ENCODE assay signal across 19 cellular contexts in the genomic region with DNA sequence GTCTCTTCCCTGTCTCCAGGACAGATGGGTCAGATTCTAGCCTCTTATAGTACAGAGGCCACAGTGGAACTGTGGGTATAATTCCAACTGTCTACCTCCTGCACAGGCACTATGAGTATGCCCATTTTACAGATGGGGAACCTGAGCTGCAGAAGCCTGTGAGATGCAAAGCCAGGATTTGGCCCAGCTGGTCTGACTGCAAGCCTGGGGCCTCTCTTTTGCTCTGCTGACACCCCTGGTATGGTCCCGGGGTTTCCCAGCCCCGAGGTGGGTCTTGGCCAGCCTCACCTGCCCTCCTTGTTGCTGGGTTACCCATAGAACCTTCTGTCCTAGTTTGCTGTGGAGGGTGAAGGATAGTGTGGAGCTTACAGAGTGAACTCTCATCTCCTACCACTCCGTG. TPM values are rescaled to one million over a fixed set of nuclear protein-coding genes. Genes with fewer than 3 reads are reported as not detected.
DNase-seq lines count a peak whose midpoint lies in the region; TF ChIP-seq lines count a peak whose summit lies in the region.
"Had no signal": no experiment of that assay in that cellular context is flagged by ENCODE, and none has a peak within 500 bp of the region (broad histone marks: within the 10 kb centered on the region; RNA-seq: fewer than 3 reads in every experiment).

No MANE protein-coding gene starts in this region.

- H3K9me3 ChIP-seq in Peyer's patch (no peaks in the 10 kb centered on the region), spleen (no peaks in the 10 kb centered on the region), vagina (no peaks in the 10 kb centered on the region)
- H3K9me3 ChIP-seq: esophagus muscularis mucosa, uterus had no signal

- intact Hi-C loops in spleen (cut with DNase I; ENCODE audit: low total_unique reads) = no loop called here
- intact Hi-C loops in vagina (cut with DNase I) = no loop called here

- H3K4me3 Mint-ChIP-seq in chondrocyte (ENCODE audit: unreplicated experiment) = no peak overlapping the region
- H3K4me3 Mint-ChIP-seq: activated CD4-positive, alpha-beta memory T cell treated with anti-CD3 and anti-CD28 coated beads for 36 hours; activated T-cell treated with anti-CD3 and anti-CD28 coated beads, Interleukin-2, amount 50 U/mL, for 4 hours; B cell; HFFc6; stimulated activated naive CD8-positive, alpha-beta T cell treated with anti-CD3 and anti-CD28 coated beads, Interleukin-15, amount 100 ng/mL, for 72 hours had no signal

- TF ChIP-seq POLR2A in Peyer's patch (IDR thresholded peaks at IDR 0.05) = no peak
- TF ChIP-seq POLR2A in spleen (IDR thresholded peaks at IDR 0.05) = no peak
- no peak for TF ChIP-seq POLR2A in vagina (IDR thresholded peaks at IDR 0.05)

- peaks cover 55% of the 10 kb centered on the region for H3K4me1 Mint-ChIP-seq in chondrocyte (ENCODE audit: low read depth)

- H3K36me3 ChIP-seq in Peyer's patch = no peaks in the 10 kb centered on the region
- H3K36me3 ChIP-seq in spleen = peaks cover 0 to 34% (median 0%) of the 10 kb centered on the region in 6 donors
- no peaks in the 10 kb centered on the region for H3K36me3 ChIP-seq in vagina
- H3K36me3 ChIP-seq: uterus had no signal

- no peak overlapping the region for H3K27ac Mint-ChIP-seq in chondrocyte (ENCODE audit: unreplicated experiment)
- H3K27ac Mint-ChIP-seq: activated CD4-positive, alpha-beta memory T cell treated with anti-CD3 and anti-CD28 coated beads for 36 hours; B cell; HFFc6; stimulated activated naive CD8-positive, alpha-beta T cell treated with anti-CD3 and anti-CD28 coated beads, Interleukin-15, amount 100 ng/mL, for 72 hours had no signal

- H3K36me3 Mint-ChIP-seq in chondrocyte (ENCODE audit: low read depth) = peaks cover 2% of the 10 kb centered on the region
- H3K36me3 Mint-ChIP-seq: activated CD4-positive, alpha-beta memory T cell treated with anti-CD3 and anti-CD28 coated beads for 36 hours had no signal

- WGBS in spleen, 5 donors = 62 to 89% (median 80%) methylated on average over 3 of the region's 3 CpGs

- TF ChIP-seq CTCF in Peyer's patch (IDR thresholded peaks at IDR 0.05) = no peak
- TF ChIP-seq CTCF in chondrocyte (IDR thresholded peaks at IDR 0.05) = no peak
- no peak for TF ChIP-seq CTCF in spleen (IDR thresholded peaks at IDR 0.05 in 8 of 11, conservative IDR thresholded peaks at IDR 0.05 in 3 of 11)
- no peak for TF ChIP-seq CTCF in vagina (IDR thresholded peaks at IDR 0.05)

- H3K9me3 Mint-ChIP-seq in chondrocyte (ENCODE audit: low read depth) = no peaks in the 10 kb centered on the region
- H3K9me3 Mint-ChIP-seq: activated CD4-positive, alpha-beta memory T cell treated with anti-CD3 and anti-CD28 coated beads for 36 hours; activated T-cell treated with anti-CD3 and anti-CD28 coated beads, Interleukin-2, amount 50 U/mL, for 4 hours; HFFc6; stimulated activated naive CD8-positive, alpha-beta T cell treated with anti-CD3 and anti-CD28 coated beads, Interleukin-15, amount 100 ng/mL, for 72 hours had no signal

- H3K27me3 ChIP-seq in Peyer's patch (no peaks in the 10 kb centered on the region), spleen (replicated peaks in 1 of 7) (no peaks in the 10 kb centered on the region), vagina (no peaks in the 10 kb centered on the region)
- H3K27me3 ChIP-seq: esophagus muscularis mucosa, uterus had no signal

- H3K4me1 ChIP-seq in Peyer's patch = peaks cover 0 to 53% (median 9%) of the 10 kb centered on the region in 4 donors
- H3K4me1 ChIP-seq in spleen = peaks cover 31 to 100% (median 98%) of the 10 kb centered on the region in 6 donors
- H3K4me1 ChIP-seq in vagina = peaks cover 97% of the 10 kb centered on the region

- H3K4me3 ChIP-seq in Peyer's patch (no peak overlapping the region), spleen (no peak overlapping the region), vagina (no peak overlapping the region)
- H3K4me3 ChIP-seq: esophagus muscularis mucosa, uterus had no signal

- H3K27ac ChIP-seq in Peyer's patch (peak overlapping the region in 3 of 4 donors; percentile 55 to 72 (median 62)), spleen (peak overlapping the region in 6 of 8 donors; percentile 4 to 78 (median 68)), vagina (no peak overlapping the region)
- H3K27ac ChIP-seq: KMS-11 had no signal

- H3K27me3 Mint-ChIP-seq in chondrocyte (ENCODE audit: low read depth) = no peaks in the 10 kb centered on the region
- H3K27me3 Mint-ChIP-seq: activated CD4-positive, alpha-beta memory T cell treated with anti-CD3 and anti-CD28 coated beads for 36 hours; B cell; stimulated activated naive CD8-positive, alpha-beta T cell treated with anti-CD3 and anti-CD28 coated beads, Interleukin-15, amount 100 ng/mL, for 72 hours had no signal

- DNase-seq in Peyer's patch (peak in 2 of 3 donors; percentile 32 to 44), chondrocyte (ENCODE audit: low spot score) (peak; percentile 70), mesenteric fat pad (ENCODE audit: low spot score) (peak; percentile 67), spleen (peak; percentile 58), activated gamma-delta T cell (lab: John Stamatoyannopoulos, UW) (no peak), NCI-H510A treated with DMSO at 0.1 percent for 48 hours (lab: John Stamatoyannopoulos, UW) (no peak), vagina (ENCODE audit: extremely low spot score in 2 of 2) (no peak)
- DNase-seq: activated CD4-positive, alpha-beta memory T cell treated with anti-CD3 and anti-CD28 coated beads for 36 hours; Calu3; effector CD8-positive, alpha-beta T cell; HFFc6; mesendoderm; stimulated activated CD4-positive, alpha-beta T cell treated with anti-CD3 and anti-CD28 coated beads, Interleukin-1b, Interleukin-23, amount 100 ng/mL, for 48 hours had no signal

RNA-seq across cellular contexts. Expression of gene HS6ST1, which starts 9.8 kb away (rescaled TPM):
- total RNA-seq in Peyer's patch (10 to 100 TPM; 16.5 to 52.0 (median 40.2) TPM), chondrocyte (30.0 to 39.2 TPM (median 33.1 TPM) in 3 replicates), mesenteric fat pad (38.4 TPM), spleen (10 to 100 TPM; 52.2 to 99.5 (median 66.7) TPM), vagina (68.5 TPM)
- polyA plus RNA-seq in spleen = 10 to 100 TPM in 1 of 3 donors, 1 to 10 TPM in 2; 7.2 to 24.7 (median 9.2) TPM

Comparison
In these comparisons a context has a peak if more than half of its experiments do, and no peak if none do; other contexts are left out.
1. DNase-seq: peak in Peyer's patch (2 of 3), chondrocyte (single experiment), mesenteric fat pad (single experiment) and spleen (single experiment); none in activated gamma-delta T cell (single experiment), NCI-H510A treated with DMSO at 0.1 percent for 48 hours (single experiment) and vagina (0 of 2).